2 cellular contexts compared by ENCODE assay signal in the genomic region with DNA sequence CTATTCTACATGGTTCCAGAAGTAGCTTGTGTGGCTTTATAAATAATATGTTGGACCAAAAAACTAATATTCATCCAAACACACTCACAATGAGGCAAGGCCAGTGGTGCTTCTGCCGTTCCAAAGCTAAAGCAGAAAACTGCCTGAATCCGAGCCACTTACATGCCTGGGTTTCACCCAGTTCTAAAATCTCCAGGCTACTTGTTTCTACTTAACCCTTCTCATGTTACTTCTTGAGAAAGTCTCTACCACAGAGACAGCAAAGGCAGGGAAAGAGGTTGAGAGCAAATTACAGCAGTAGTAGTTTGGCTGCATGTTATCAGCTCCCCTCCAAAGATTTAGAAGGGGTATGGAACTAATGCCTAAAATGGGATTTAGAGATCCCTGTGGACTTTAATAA.
TF ChIP-seq lines count a peak whose summit lies in the region.

No MANE protein-coding gene starts in this region.

TF ChIP-seq in GM23338, 12 proteins besides CTCF, POLR2A, EP300 and RAD21 (continued from another document):
- TF ChIP-seq ZNF462 (CRISPR knock-in tag; IDR thresholded peaks at IDR 0.05), result no peak
- TF ChIP-seq POLR2AphosphoS5 (IDR thresholded peaks at IDR 0.05; ENCODE audit: low read depth), result no peak
- no peak for TF ChIP-seq STAT1 (IDR thresholded peaks at IDR 0.05; ENCODE audit: unreplicated experiment)
- TF ChIP-seq, protein P1, sequence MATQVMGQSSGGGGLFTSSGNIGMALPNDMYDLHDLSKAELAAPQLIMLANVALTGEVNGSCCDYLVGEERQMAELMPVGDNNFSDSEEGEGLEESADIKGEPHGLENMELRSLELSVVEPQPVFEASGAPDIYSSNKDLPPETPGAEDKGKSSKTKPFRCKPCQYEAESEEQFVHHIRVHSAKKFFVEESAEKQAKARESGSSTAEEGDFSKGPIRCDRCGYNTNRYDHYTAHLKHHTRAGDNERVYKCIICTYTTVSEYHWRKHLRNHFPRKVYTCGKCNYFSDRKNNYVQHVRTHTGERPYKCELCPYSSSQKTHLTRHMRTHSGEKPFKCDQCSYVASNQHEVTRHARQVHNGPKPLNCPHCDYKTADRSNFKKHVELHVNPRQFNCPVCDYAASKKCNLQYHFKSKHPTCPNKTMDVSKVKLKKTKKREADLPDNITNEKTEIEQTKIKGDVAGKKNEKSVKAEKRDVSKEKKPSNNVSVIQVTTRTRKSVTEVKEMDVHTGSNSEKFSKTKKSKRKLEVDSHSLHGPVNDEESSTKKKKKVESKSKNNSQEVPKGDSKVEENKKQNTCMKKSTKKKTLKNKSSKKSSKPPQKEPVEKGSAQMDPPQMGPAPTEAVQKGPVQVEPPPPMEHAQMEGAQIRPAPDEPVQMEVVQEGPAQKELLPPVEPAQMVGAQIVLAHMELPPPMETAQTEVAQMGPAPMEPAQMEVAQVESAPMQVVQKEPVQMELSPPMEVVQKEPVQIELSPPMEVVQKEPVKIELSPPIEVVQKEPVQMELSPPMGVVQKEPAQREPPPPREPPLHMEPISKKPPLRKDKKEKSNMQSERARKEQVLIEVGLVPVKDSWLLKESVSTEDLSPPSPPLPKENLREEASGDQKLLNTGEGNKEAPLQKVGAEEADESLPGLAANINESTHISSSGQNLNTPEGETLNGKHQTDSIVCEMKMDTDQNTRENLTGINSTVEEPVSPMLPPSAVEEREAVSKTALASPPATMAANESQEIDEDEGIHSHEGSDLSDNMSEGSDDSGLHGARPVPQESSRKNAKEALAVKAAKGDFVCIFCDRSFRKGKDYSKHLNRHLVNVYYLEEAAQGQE (IDR thresholded peaks at IDR 0.05; ENCODE audit: unreplicated experiment), result no peak
- no peak for TF ChIP-seq ZNF331 (CRISPR knock-in tag; IDR thresholded peaks at IDR 0.05; ENCODE audit: low read depth)
- no peak for TF ChIP-seq CREB1 (CRISPR knock-in tag; IDR thresholded peaks at IDR 0.05; ENCODE audit: low read depth)
- TF ChIP-seq NANOG (IDR thresholded peaks at IDR 0.05; ENCODE audit: borderline replicate concordance), result no peak
TF ChIP-seq in GM23338: peak in this region for 0.

TF ChIP-seq in WTC11, 78 proteins besides CTCF, POLR2A, EP300 and RAD21 (continued from another document):
- TF ChIP-seq ZNF425 (CRISPR knock-in tag; conservative IDR thresholded peaks at IDR 0.05) (no peak), ELF4 (CRISPR knock-in tag; IDR thresholded peaks at IDR 0.05; ENCODE audit: low read depth) (no peak), NR3C1 (CRISPR knock-in tag; conservative IDR thresholded peaks at IDR 0.05; ENCODE audit: low read depth) (no peak), ERG (CRISPR knock-in tag; IDR thresholded peaks at IDR 0.05) (no peak), PREB (CRISPR knock-in tag; IDR thresholded peaks at IDR 0.05; ENCODE audit: borderline replicate concordance) (no peak), TEAD1 (CRISPR knock-in tag; IDR thresholded peaks at IDR 0.05) (no peak), TEAD4 (CRISPR knock-in tag; IDR thresholded peaks at IDR 0.05) (no peak)
- TF ChIP-seq, protein P2, sequence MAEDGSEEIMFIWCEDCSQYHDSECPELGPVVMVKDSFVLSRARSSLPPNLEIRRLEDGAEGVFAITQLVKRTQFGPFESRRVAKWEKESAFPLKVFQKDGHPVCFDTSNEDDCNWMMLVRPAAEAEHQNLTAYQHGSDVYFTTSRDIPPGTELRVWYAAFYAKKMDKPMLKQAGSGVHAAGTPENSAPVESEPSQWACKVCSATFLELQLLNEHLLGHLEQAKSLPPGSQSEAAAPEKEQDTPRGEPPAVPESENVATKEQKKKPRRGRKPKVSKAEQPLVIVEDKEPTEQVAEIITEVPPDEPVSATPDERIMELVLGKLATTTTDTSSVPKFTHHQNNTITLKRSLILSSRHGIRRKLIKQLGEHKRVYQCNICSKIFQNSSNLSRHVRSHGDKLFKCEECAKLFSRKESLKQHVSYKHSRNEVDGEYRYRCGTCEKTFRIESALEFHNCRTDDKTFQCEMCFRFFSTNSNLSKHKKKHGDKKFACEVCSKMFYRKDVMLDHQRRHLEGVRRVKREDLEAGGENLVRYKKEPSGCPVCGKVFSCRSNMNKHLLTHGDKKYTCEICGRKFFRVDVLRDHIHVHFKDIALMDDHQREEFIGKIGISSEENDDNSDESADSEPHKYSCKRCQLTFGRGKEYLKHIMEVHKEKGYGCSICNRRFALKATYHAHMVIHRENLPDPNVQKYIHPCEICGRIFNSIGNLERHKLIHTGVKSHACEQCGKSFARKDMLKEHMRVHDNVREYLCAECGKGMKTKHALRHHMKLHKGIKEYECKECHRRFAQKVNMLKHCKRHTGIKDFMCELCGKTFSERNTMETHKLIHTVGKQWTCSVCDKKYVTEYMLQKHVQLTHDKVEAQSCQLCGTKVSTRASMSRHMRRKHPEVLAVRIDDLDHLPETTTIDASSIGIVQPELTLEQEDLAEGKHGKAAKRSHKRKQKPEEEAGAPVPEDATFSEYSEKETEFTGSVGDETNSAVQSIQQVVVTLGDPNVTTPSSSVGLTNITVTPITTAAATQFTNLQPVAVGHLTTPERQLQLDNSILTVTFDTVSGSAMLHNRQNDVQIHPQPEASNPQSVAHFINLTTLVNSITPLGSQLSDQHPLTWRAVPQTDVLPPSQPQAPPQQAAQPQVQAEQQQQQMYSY (CRISPR knock-in tag; IDR thresholded peaks at IDR 0.05), result no peak
TF ChIP-seq in WTC11: peak in this region for 0.
